In the genomic region with DNA sequence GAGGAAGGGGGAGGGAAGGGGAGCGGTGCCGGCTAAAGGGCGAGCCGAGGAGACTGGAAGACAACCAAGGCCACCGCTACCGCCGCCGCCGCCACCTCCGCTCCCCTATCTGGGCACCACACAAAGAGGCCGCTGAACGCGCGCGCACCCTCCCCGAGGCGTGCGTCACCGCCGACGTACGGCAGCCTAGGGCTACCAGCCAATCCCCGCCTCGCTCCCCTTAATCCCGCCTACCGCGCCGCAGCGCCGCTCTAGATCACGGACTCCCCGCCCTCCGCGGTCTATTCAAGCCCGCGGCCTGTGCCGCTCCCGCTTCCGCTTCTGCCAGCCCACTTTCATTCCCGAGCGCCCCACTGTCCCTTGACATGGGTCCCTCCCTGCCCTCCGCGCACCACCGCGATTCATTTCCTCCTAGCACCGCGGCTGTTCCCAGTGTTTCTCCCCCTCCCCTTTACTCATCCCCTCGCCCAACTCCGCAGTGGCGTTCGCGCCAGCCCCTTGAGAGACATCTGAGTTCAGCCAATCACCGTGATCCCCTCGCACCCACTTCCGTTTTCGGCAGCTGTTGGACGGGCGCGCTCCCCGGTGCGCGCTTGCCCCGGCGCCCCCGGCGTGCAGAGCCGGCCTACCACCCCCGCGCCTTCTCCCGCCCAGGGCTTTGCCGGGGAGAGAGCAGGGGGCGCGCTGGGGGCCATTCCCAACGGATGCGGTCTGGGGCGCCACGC, we compare ENCODE assay signal across 8 cellular contexts. TPM values are rescaled to one million over a fixed set of nuclear protein-coding genes. Genes with fewer than 3 reads are reported as not detected.
DNase-seq lines count a peak whose midpoint lies in the region; ATAC-seq and TF ChIP-seq lines count a peak whose summit lies in the region.

Gene HNRNPA0 (minus strand): TSS at position 128 of the 725 bp plus-strand sequence. CDS start 297 bp downstream, outside the sequence.

- peak; percentile 95 for TF ChIP-seq POLR2A in GM19193 (IDR thresholded peaks at IDR 0.05; ENCODE audit: extremely low read depth, insufficient read depth, insufficient read length)

- DNase-seq in Ammon's horn (ENCODE audit: low spot score) (peak; percentile 99), NCI-H510A treated with DMSO at 0.1 percent for 48 hours (lab: John Stamatoyannopoulos, UW) (peak; percentile 93), chondrocyte (ENCODE audit: low spot score) (peak; percentile 99), kidney tubule cell (ENCODE audit: low spot score) (peak; percentile 98)
- peak; percentile 92 to 93 for DNase-seq in activated CD4-positive, alpha-beta T cell treated with anti-CD3 and anti-CD28 coated beads for 24 hours (ENCODE audit: low read depth in 2 of 2)
- peak; percentile 87 to 96 (median 90) for DNase-seq in stimulated activated CD4-positive, alpha-beta T cell treated with anti-CD3 and anti-CD28 coated beads, Interleukin-1b, Interleukin-23, amount 100 ng/mL, for 24 hours (ENCODE audit: low read depth in 4 of 4, low spot score in 1 of 4)

- ATAC-seq in HG03439 (IDR thresholded peaks at IDR 0.05; ENCODE audit: unreplicated experiment): peak; percentile 83

- H3K27ac Mint-ChIP-seq in chondrocyte (ENCODE audit: unreplicated experiment): peak within 1 kb of the TSS; percentile 100

- H3K27me3 Mint-ChIP-seq in chondrocyte (ENCODE audit: low read depth): peaks cover 7% of the 10 kb centered on the region

- H3K4me1 Mint-ChIP-seq in chondrocyte (ENCODE audit: low read depth): peaks cover 28% of the 10 kb centered on the region

- H3K36me3 Mint-ChIP-seq in chondrocyte (ENCODE audit: low read depth): peaks cover 11% of the 10 kb centered on the region

- no peaks in the 10 kb centered on the region for H3K9me3 Mint-ChIP-seq in chondrocyte (ENCODE audit: low read depth)

- peak; percentile 34 for TF ChIP-seq CTCF in chondrocyte (IDR thresholded peaks at IDR 0.05)

- H3K4me3 Mint-ChIP-seq in chondrocyte (ENCODE audit: unreplicated experiment): peak within 1 kb of the TSS; percentile 100

RNA-seq across cellular contexts. Expression of gene HNRNPA0, which starts in this region (rescaled TPM):
- 34.0 to 40.4 TPM (median 35.0 TPM) in 3 replicates for total RNA-seq in chondrocyte

Comparison
In these comparisons a context has a peak if more than half of its experiments do, and no peak if none do; other contexts are left out.
1. Peak in every context shown above with its lines: DNase-seq and ATAC-seq.